In the genomic region with DNA sequence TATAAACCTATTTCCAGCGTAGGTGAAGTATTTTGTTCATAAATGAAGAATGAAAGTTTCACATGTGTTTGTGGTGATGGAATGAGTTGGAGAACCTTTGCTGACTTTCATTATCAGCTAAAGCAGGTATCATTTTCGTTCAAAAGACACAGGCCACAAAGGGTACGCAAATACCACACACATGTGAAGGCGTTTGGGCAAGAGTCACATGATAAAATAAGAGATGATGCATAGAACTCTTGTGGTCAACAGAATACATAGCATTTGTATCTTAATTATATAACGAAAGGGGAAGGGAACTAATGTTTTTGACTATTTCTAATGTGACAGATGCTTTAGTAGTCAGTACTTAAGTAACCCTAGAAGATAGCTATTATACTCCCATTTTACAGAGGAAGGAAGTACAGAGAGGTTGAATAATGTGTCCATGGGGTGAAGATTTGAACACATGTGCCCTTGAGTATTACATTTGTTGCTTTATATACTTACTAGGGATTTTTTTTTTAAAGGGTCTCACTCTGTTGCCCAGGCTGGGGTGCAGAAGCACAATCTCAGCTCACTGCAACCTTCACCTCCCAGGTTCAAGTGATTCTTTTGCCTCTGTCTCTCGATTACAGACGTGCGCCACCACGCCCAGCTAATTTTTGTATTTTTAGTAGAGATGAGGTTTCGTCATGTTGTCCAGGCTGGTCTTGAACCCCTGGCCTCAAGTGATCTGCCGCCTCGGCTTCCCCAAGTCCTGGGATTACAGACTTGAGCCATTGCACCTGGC, we compare ENCODE assay signal across 10 cellular contexts. TPM values are rescaled to one million over a fixed set of nuclear protein-coding genes. Genes with fewer than 3 reads are reported as not detected.
DNase-seq lines count a peak whose midpoint lies in the region; ATAC-seq and TF ChIP-seq lines count a peak whose summit lies in the region.
"Had no signal": no experiment of that assay in that cellular context is flagged by ENCODE, and none has a peak within 500 bp of the region (broad histone marks: within the 10 kb centered on the region; RNA-seq: fewer than 3 reads in every experiment).

No MANE protein-coding gene starts in this region.

- no peaks in the 10 kb centered on the region for H3K9me3 Mint-ChIP-seq in activated B cell treated with CpG ODN at 0.5 μM for 24 hours
- H3K9me3 Mint-ChIP-seq in stimulated activated naive CD8-positive, alpha-beta T cell treated with anti-CD3 and anti-CD28 coated beads, Interleukin-15, Interleukin-2, amounts not matched to agents 100 ng/mL and 50 ng/mL, for 24 hours = no peaks in the 10 kb centered on the region

- peak overlapping the region; percentile 65 for H3K27ac Mint-ChIP-seq in activated B cell treated with CpG ODN at 0.5 μM for 24 hours
- H3K27ac Mint-ChIP-seq in stimulated activated naive CD8-positive, alpha-beta T cell treated with anti-CD3 and anti-CD28 coated beads, Interleukin-15, Interleukin-2, amounts not matched to agents 100 ng/mL and 50 ng/mL, for 24 hours = peak overlapping the region; percentile 27

- CTCF ChIA-PET in activated B cell treated with CpG ODN at 0.5 μM for 24 hours (lab: Charles Lee) = interaction anchor here (0.6 to 2.3 kb wide), 5 partner anchors 31 to 259 kb away, joined by 3 to 7 read pairs (median 4); no protein-coding TSS in a partner anchor

- peak overlapping the region; percentile 28 for H3K4me3 Mint-ChIP-seq in activated B cell treated with CpG ODN at 0.5 μM for 24 hours
- H3K4me3 Mint-ChIP-seq in stimulated activated naive CD8-positive, alpha-beta T cell treated with anti-CD3 and anti-CD28 coated beads, Interleukin-15, Interleukin-2, amounts not matched to agents 100 ng/mL and 50 ng/mL, for 24 hours = no peak overlapping the region

- ATAC-seq in HG02970 (IDR thresholded peaks at IDR 0.05; ENCODE audit: low FRiP score, unreplicated experiment) (peak; percentile 56), activated B cell treated with CpG ODN at 0.5 μM for 24 hours (ENCODE audit: low read depth) (peak; percentile 9)

- no peaks in the 10 kb centered on the region for H3K27me3 Mint-ChIP-seq in activated B cell treated with CpG ODN at 0.5 μM for 24 hours
- no peaks in the 10 kb centered on the region for H3K27me3 Mint-ChIP-seq in stimulated activated naive CD8-positive, alpha-beta T cell treated with anti-CD3 and anti-CD28 coated beads, Interleukin-15, Interleukin-2, amounts not matched to agents 100 ng/mL and 50 ng/mL, for 24 hours

- H3K4me1 Mint-ChIP-seq in activated B cell treated with CpG ODN at 0.5 μM for 24 hours = peaks cover 40% of the 10 kb centered on the region
- peaks cover 50% of the 10 kb centered on the region for H3K4me1 Mint-ChIP-seq in stimulated activated naive CD8-positive, alpha-beta T cell treated with anti-CD3 and anti-CD28 coated beads, Interleukin-15, Interleukin-2, amounts not matched to agents 100 ng/mL and 50 ng/mL, for 24 hours (ENCODE audit: low read depth)

- no peak for TF ChIP-seq CTCF in activated B cell treated with CpG ODN at 0.5 μM for 24 hours (IDR thresholded peaks at IDR 0.05)

- intact Hi-C loops in activated B cell treated with CpG ODN at 0.5 μM for 24 hours (cut with micrococcal nuclease) = no loop called here

- DNase-seq in stimulated activated CD4-positive, alpha-beta T cell treated with anti-CD3 and anti-CD28 coated beads, Interleukin-15, amount 100 ng/mL, for 24 hours = peak; percentile 55
- no peak for DNase-seq in stimulated activated CD4-positive, alpha-beta T cell treated with anti-CD3 and anti-CD28 coated beads, Interleukin-12 subunit alpha, Interleukin-12 subunit beta, amount 100 ng/mL, for 4 hours
- DNase-seq in activated B cell treated with CpG ODN at 0.5 μM for 24 hours (no peak), midbrain (lab: John Stamatoyannopoulos, UW) (no peak), HuH-7 (ENCODE audit: low spot score) (no peak), NCI-H2227 treated with DMSO at 0.1 percent for 48 hours (lab: John Stamatoyannopoulos, UW) (no peak)
- DNase-seq: mesenchymal stem cell, NCI-H446 treated with DMSO at 0.1 percent for 48 hours had no signal

- POLR2A ChIA-PET in activated B cell treated with CpG ODN at 0.5 μM for 24 hours (lab: Charles Lee) = interaction anchor here (0.6 to 2.0 kb wide), 4 partner anchors 112 to 502 kb away, joined by 3 to 15 read pairs (median 4); a partner anchor contains a TSS

- H3K36me3 Mint-ChIP-seq in activated B cell treated with CpG ODN at 0.5 μM for 24 hours (ENCODE audit: low read depth) = peaks cover 28% of the 10 kb centered on the region
- H3K36me3 Mint-ChIP-seq in stimulated activated naive CD8-positive, alpha-beta T cell treated with anti-CD3 and anti-CD28 coated beads, Interleukin-15, Interleukin-2, amounts not matched to agents 100 ng/mL and 50 ng/mL, for 24 hours (ENCODE audit: low read depth) = peaks cover 43% of the 10 kb centered on the region

RNA-seq across cellular contexts. Expression of a gene that starts 4.8 kb away (rescaled TPM):
- 99.8 and 109 TPM in 2 replicates for total RNA-seq in activated B cell treated with CpG ODN at 0.5 μM for 24 hours

RNA-seq across cellular contexts. Expression of a gene that starts 4.9 kb away (rescaled TPM):
- 19.9 and 21.8 TPM in 2 replicates for total RNA-seq in activated B cell treated with CpG ODN at 0.5 μM for 24 hours
